1 cellular context compared by ENCODE assay signal in the genomic region with DNA sequence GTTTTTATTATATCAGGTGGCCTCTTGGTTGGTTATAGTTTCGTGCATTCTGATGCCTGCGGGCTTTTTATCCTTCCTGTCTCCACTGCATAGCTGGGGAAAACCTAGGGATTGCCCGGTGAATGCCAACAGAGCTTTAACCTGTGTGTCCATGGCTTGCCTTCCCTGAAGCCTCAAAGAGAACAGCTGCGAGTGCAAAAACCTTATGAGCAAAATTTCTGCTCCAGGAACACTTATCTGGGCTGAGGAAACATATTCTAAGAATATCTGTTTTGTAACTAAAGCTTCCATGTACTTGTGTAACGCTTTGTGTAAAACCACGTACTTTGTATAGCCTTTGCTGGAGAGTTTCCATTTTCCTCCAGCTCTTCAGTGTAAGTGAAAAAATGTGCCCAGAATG.
TF ChIP-seq lines count a peak whose summit lies in the region.

No MANE protein-coding gene starts in this region.

TF ChIP-seq in HepG2, 621 proteins besides CTCF, POLR2A, EP300 and RAD21 (continued from another document):
- TF ChIP-seq U2AF2 (IDR thresholded peaks at IDR 0.05; ENCODE audit: low read depth, low read length): no peak
- TF ChIP-seq FOSL1 (CRISPR knock-in tag; IDR thresholded peaks at IDR 0.05; ENCODE audit: borderline replicate concordance): no peak
- no peak for TF ChIP-seq ZNF552 (CRISPR knock-in tag; IDR thresholded peaks at IDR 0.05; ENCODE audit: borderline replicate concordance)
- no peak for TF ChIP-seq MATR3 (CRISPR knock-in tag; IDR thresholded peaks at IDR 0.05)
- TF ChIP-seq, protein P1, sequence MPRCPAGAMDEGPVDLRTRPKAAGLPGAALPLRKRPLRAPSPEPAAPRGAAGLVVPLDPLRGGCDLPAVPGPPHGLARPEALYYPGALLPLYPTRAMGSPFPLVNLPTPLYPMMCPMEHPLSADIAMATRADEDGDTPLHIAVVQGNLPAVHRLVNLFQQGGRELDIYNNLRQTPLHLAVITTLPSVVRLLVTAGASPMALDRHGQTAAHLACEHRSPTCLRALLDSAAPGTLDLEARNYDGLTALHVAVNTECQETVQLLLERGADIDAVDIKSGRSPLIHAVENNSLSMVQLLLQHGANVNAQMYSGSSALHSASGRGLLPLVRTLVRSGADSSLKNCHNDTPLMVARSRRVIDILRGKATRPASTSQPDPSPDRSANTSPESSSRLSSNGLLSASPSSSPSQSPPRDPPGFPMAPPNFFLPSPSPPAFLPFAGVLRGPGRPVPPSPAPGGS (CRISPR knock-in tag; IDR thresholded peaks at IDR 0.05): no peak
- no peak for TF ChIP-seq ZZZ3 (CRISPR knock-in tag; IDR thresholded peaks at IDR 0.05; ENCODE audit: borderline replicate concordance)
- TF ChIP-seq HOXD1 (CRISPR knock-in tag; IDR thresholded peaks at IDR 0.05): no peak
- no peak for TF ChIP-seq ZNF709 (CRISPR knock-in tag; IDR thresholded peaks at IDR 0.05)
- TF ChIP-seq ZNF616 (CRISPR knock-in tag; IDR thresholded peaks at IDR 0.05; ENCODE audit: low read depth): no peak
- TF ChIP-seq, protein P2, sequence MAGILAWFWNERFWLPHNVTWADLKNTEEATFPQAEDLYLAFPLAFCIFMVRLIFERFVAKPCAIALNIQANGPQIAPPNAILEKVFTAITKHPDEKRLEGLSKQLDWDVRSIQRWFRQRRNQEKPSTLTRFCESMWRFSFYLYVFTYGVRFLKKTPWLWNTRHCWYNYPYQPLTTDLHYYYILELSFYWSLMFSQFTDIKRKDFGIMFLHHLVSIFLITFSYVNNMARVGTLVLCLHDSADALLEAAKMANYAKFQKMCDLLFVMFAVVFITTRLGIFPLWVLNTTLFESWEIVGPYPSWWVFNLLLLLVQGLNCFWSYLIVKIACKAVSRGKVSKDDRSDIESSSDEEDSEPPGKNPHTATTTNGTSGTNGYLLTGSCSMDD (CRISPR knock-in tag; IDR thresholded peaks at IDR 0.05): no peak
- TF ChIP-seq, protein P3, sequence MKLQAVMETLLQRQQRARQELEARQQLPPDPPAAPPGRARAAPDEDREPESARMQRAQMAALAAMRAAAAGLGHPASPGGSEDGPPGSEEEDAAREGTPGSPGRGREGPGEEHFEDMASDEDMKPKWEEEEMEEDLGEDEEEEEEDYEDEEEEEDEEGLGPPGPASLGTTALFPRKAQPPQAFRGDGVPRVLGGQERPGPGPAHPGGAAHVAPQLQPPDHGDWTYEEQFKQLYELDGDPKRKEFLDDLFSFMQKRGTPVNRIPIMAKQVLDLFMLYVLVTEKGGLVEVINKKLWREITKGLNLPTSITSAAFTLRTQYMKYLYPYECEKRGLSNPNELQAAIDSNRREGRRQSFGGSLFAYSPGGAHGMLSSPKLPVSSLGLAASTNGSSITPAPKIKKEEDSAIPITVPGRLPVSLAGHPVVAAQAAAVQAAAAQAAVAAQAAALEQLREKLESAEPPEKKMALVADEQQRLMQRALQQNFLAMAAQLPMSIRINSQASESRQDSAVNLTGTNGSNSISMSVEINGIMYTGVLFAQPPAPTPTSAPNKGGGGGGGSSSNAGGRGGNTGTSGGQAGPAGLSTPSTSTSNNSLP (IDR thresholded peaks at IDR 0.05; ENCODE audit: low read depth, low read length): no peak
- TF ChIP-seq SRSF9 (IDR thresholded peaks at IDR 0.05; ENCODE audit: borderline replicate concordance, insufficient read depth, low read depth, low read length, poor library complexity, severe bottlenecking): no peak
- TF ChIP-seq JUN (CRISPR knock-in tag; IDR thresholded peaks at IDR 0.05): no peak
- TF ChIP-seq NCOA2 (CRISPR knock-in tag; IDR thresholded peaks at IDR 0.05): no peak
